ENCODE assay signal across 17 cellular contexts in the genomic region with DNA sequence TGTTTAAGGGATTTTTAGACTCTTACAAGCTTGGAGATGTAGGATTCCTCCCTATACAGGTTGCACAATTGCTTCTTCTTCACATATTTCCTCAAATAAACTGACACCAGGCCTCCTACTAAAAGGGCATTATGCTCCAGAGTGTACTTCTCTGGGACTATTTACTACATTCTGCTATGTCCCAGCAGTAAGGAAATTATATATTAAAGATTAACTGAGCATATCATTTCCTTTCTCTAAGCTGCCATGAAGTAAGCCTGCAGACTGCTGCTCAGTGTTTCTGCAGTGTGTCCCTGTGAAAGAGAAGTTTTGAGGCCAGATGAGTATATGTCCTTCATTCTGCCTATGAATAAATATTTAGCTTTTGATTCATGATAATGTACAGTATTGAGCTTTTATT.
"Had no signal": no experiment of that assay in that cellular context is flagged by ENCODE, and none has a peak within 500 bp of the region (broad histone marks: within the 10 kb centered on the region; RNA-seq: fewer than 3 reads in every experiment).

No MANE protein-coding gene starts in this region.

- H3K4me3 ChIP-seq: esophagus squamous epithelium, heart left ventricle, upper lobe of right lung had no signal

- H3K36me3 Mint-ChIP-seq: activated CD8-positive, alpha-beta memory T cell treated with anti-CD3 and anti-CD28 coated beads, Interleukin-2, amount 10 ng/mL, durations not matched to agents 7 days and 5 days; activated naive CD8-positive, alpha-beta T cell treated with anti-CD3 and anti-CD28 coated beads, Interleukin-2, amount 10 ng/mL, durations not matched to agents 7 days and 5 days; mesothelial cell of epicardium; naive B cell had no signal

- H3K36me3 ChIP-seq: esophagus squamous epithelium, heart left ventricle, upper lobe of right lung had no signal

- H3K9me3 ChIP-seq: esophagus squamous epithelium, heart left ventricle, upper lobe of right lung had no signal

- H3K27ac ChIP-seq: esophagus squamous epithelium, heart left ventricle, upper lobe of right lung had no signal

- H3K27me3 ChIP-seq: esophagus squamous epithelium, heart left ventricle, upper lobe of right lung had no signal

- H3K9me3 Mint-ChIP-seq: activated naive CD8-positive, alpha-beta T cell treated with anti-CD3 and anti-CD28 coated beads, Interleukin-2, amount 10 ng/mL, durations not matched to agents 7 days and 5 days; activated T-cell treated with anti-CD3 and anti-CD28 coated beads, Interleukin-2, amount 50 U/mL, for 4 hours; mesothelial cell of epicardium; stimulated activated naive CD8-positive, alpha-beta T cell treated with anti-CD3 and anti-CD28 coated beads, Interleukin-15, Interleukin-2, amounts not matched to agents 100 ng/mL and 50 ng/mL, for 24 hours had no signal

- DNase-seq: activated CD4-positive, alpha-beta T cell treated with anti-CD3 and anti-CD28 coated beads, Interleukin-2, amount 50 U/mL, for 4 hours; activated CD4-positive, CD25-positive, alpha-beta regulatory T cell treated with anti-CD3 and anti-CD28 coated beads, Interleukin-2, amount 50 U/mL, for 72 hours; activated CD8-positive, alpha-beta memory T cell treated with anti-CD3 and anti-CD28 coated beads, Interleukin-2, amount 10 ng/mL, durations not matched to agents 7 days and 5 days; activated gamma-delta T cell; activated naive CD8-positive, alpha-beta T cell treated with anti-CD3 and anti-CD28 coated beads, Interleukin-2, amount 10 ng/mL, durations not matched to agents 7 days and 5 days; activated T-cell treated with anti-CD3 and anti-CD28 coated beads, Interleukin-2, amount 50 U/mL, for 4 hours; aorta; esophagus squamous epithelium; foreskin melanocyte; heart left ventricle; naive B cell; nucleus accumbens; stimulated activated CD4-positive, alpha-beta T cell treated with anti-CD3 and anti-CD28 coated beads, Interleukin-15, amount 100 ng/mL, for 24 hours; stimulated activated CD4-positive, alpha-beta T cell treated with anti-CD3 and anti-CD28 coated beads, Interleukin-4, amount 100 ng/mL, for 24 hours; upper lobe of right lung had no signal

- H3K27me3 Mint-ChIP-seq: activated CD8-positive, alpha-beta memory T cell treated with anti-CD3 and anti-CD28 coated beads, Interleukin-2, amount 10 ng/mL, durations not matched to agents 7 days and 5 days; activated naive CD8-positive, alpha-beta T cell treated with anti-CD3 and anti-CD28 coated beads, Interleukin-2, amount 10 ng/mL, durations not matched to agents 7 days and 5 days; naive B cell; stimulated activated naive CD8-positive, alpha-beta T cell treated with anti-CD3 and anti-CD28 coated beads, Interleukin-15, Interleukin-2, amounts not matched to agents 100 ng/mL and 50 ng/mL, for 24 hours had no signal

- H3K4me1 Mint-ChIP-seq: activated CD8-positive, alpha-beta memory T cell treated with anti-CD3 and anti-CD28 coated beads, Interleukin-2, amount 10 ng/mL, durations not matched to agents 7 days and 5 days; activated naive CD8-positive, alpha-beta T cell treated with anti-CD3 and anti-CD28 coated beads, Interleukin-2, amount 10 ng/mL, durations not matched to agents 7 days and 5 days; naive B cell had no signal

- H3K4me3 Mint-ChIP-seq: activated CD8-positive, alpha-beta memory T cell treated with anti-CD3 and anti-CD28 coated beads, Interleukin-2, amount 10 ng/mL, durations not matched to agents 7 days and 5 days; activated naive CD8-positive, alpha-beta T cell treated with anti-CD3 and anti-CD28 coated beads, Interleukin-2, amount 10 ng/mL, durations not matched to agents 7 days and 5 days; activated T-cell treated with anti-CD3 and anti-CD28 coated beads, Interleukin-2, amount 50 U/mL, for 4 hours; mesothelial cell of epicardium; naive B cell; stimulated activated naive CD8-positive, alpha-beta T cell treated with anti-CD3 and anti-CD28 coated beads, Interleukin-15, Interleukin-2, amounts not matched to agents 100 ng/mL and 50 ng/mL, for 24 hours had no signal

- H3K27ac Mint-ChIP-seq: activated CD8-positive, alpha-beta memory T cell treated with anti-CD3 and anti-CD28 coated beads, Interleukin-2, amount 10 ng/mL, durations not matched to agents 7 days and 5 days; activated naive CD8-positive, alpha-beta T cell treated with anti-CD3 and anti-CD28 coated beads, Interleukin-2, amount 10 ng/mL, durations not matched to agents 7 days and 5 days; stimulated activated naive CD8-positive, alpha-beta T cell treated with anti-CD3 and anti-CD28 coated beads, Interleukin-15, Interleukin-2, amounts not matched to agents 100 ng/mL and 50 ng/mL, for 24 hours had no signal

- H3K4me1 ChIP-seq: esophagus squamous epithelium, heart left ventricle, upper lobe of right lung had no signal

- ATAC-seq: activated CD8-positive, alpha-beta memory T cell treated with anti-CD3 and anti-CD28 coated beads, Interleukin-2, amount 10 ng/mL, durations not matched to agents 7 days and 5 days; activated T-cell treated with anti-CD3 and anti-CD28 coated beads, Interleukin-2, amount 50 U/mL, for 4 hours; heart left ventricle; upper lobe of right lung had no signal
